15 cellular contexts compared by ENCODE assay signal in genomic region chr1:94047914-94048313, GRCh38.
DNase-seq lines count a peak whose midpoint lies in the region; ATAC-seq, FAIRE-seq and TF ChIP-seq lines count a peak whose summit lies in the region.
"Had no signal": no experiment of that assay in that cellular context is flagged by ENCODE, and none has a peak within 500 bp of the region (broad histone marks: within the 10 kb centered on the region; RNA-seq: fewer than 3 reads in every experiment).

No MANE protein-coding gene starts in this region.

- H3K27ac Mint-ChIP-seq in astrocyte (ENCODE audit: unreplicated experiment) (no peak overlapping the region), progenitor cell of endocrine pancreas (peak overlapping the region; percentile 6)
- H3K27ac Mint-ChIP-seq: activated CD8-positive, alpha-beta T cell treated with anti-CD3 and anti-CD28 coated beads for 36 hours; natural killer cell had no signal

- WGBS in hepatocyte (ENCODE audit: low lambda C conversion rate, missing lambda C conversion rate), result 81% methylated on average over 2 of the region's 2 CpGs
- WGBS in upper lobe of left lung, 2 donors, result 65 to 79% methylated on average over 2 of the region's 2 CpGs

- H3K9me3 Mint-ChIP-seq in astrocyte (ENCODE audit: unreplicated experiment), result no peaks in the 10 kb centered on the region
- no peaks in the 10 kb centered on the region for H3K9me3 Mint-ChIP-seq in progenitor cell of endocrine pancreas (ENCODE audit: low read depth)
- H3K9me3 Mint-ChIP-seq: activated CD8-positive, alpha-beta T cell treated with anti-CD3 and anti-CD28 coated beads for 36 hours; natural killer cell had no signal

- H3K9me2 ChIP-seq in hepatocyte (replicated peaks; ENCODE audit: insufficient read depth), result no peaks in the 10 kb centered on the region

- no peak for TF ChIP-seq EP300 in upper lobe of left lung (IDR thresholded peaks at IDR 0.05)

- peak overlapping the region; percentile 13 for H3K9ac ChIP-seq in astrocyte (ENCODE audit: low read length)

- no peaks in the 10 kb centered on the region for H3K36me3 ChIP-seq in astrocyte (ENCODE audit: insufficient read depth, low read length)
- H3K36me3 ChIP-seq in hepatocyte (replicated peaks; ENCODE audit: insufficient read depth, low read depth), result no peaks in the 10 kb centered on the region
- H3K36me3 ChIP-seq in upper lobe of left lung, result no peaks in the 10 kb centered on the region

- H3K36me3 Mint-ChIP-seq in astrocyte (ENCODE audit: low read depth, unreplicated experiment), result no peaks in the 10 kb centered on the region
- H3K36me3 Mint-ChIP-seq in progenitor cell of endocrine pancreas (ENCODE audit: insufficient read depth), result no peaks in the 10 kb centered on the region
- H3K36me3 Mint-ChIP-seq: natural killer cell had no signal

- H3K4me1 Mint-ChIP-seq in astrocyte (ENCODE audit: low read depth, unreplicated experiment), result peaks cover 8% of the 10 kb centered on the region
- peaks cover 29% of the 10 kb centered on the region for H3K4me1 Mint-ChIP-seq in progenitor cell of endocrine pancreas (ENCODE audit: low read depth)

- no peak for ATAC-seq in upper lobe of left lung (ENCODE audit: low FRiP score in 2 of 2)
- ATAC-seq: activated CD8-positive, alpha-beta T cell treated with anti-CD3 and anti-CD28 coated beads for 36 hours; GM12878; natural killer cell had no signal

- no peaks in the 10 kb centered on the region for H3K9me3 ChIP-seq in astrocyte (ENCODE audit: insufficient read depth, low read depth, low read length)
- no peaks in the 10 kb centered on the region for H3K9me3 ChIP-seq in hepatocyte (ENCODE audit: low read depth)
- H3K9me3 ChIP-seq in upper lobe of left lung, result no peaks in the 10 kb centered on the region

- no peak for DNase-seq in astrocyte (ENCODE audit: low read depth)
- no peak for DNase-seq in hepatocyte (ENCODE audit: low spot score)
- DNase-seq in progenitor cell of endocrine pancreas (ENCODE audit: low spot score, unreplicated experiment), result no peak
- no peak for DNase-seq in upper lobe of left lung
- no peak for DNase-seq in NCI-H1417 (lab: John Stamatoyannopoulos, UW)
- no peak for DNase-seq in KG1 (lab: John Stamatoyannopoulos, UW)
- DNase-seq in activated T-cell treated with anti-CD3 and anti-CD28 coated beads, Interleukin-2, amount 50 U/mL, for 48 hours, result no peak
- DNase-seq: activated CD8-positive, alpha-beta T cell treated with anti-CD3 and anti-CD28 coated beads for 36 hours; activated effector memory CD4-positive, alpha-beta T cell treated with anti-CD3 and anti-CD28 coated beads, Interleukin-2, amount 50 U/mL, for 16 hours; natural killer cell; NCI-H187 treated with DMSO at 0.1 percent for 48 hours; NCI-H69 had no signal

- peaks cover 26% of the 10 kb centered on the region for H3K4me1 ChIP-seq in astrocyte (ENCODE audit: insufficient read depth, low read length)
- peaks cover 15% of the 10 kb centered on the region for H3K4me1 ChIP-seq in hepatocyte (ENCODE audit: insufficient read depth)
- H3K4me1 ChIP-seq in upper lobe of left lung, result peaks cover 42 to 67% (median 48%) of the 10 kb centered on the region in 4 donors

- TF ChIP-seq POLR2A in upper lobe of left lung (IDR thresholded peaks at IDR 0.05), result no peak

- H3K4me3 Mint-ChIP-seq in astrocyte (ENCODE audit: unreplicated experiment) (no peak overlapping the region), progenitor cell of endocrine pancreas (ENCODE audit: low read depth) (no peak overlapping the region)
- H3K4me3 Mint-ChIP-seq: activated CD8-positive, alpha-beta T cell treated with anti-CD3 and anti-CD28 coated beads for 36 hours; natural killer cell had no signal

- H2AFZ ChIP-seq in astrocyte (ENCODE audit: low read depth, low read length) (no peak overlapping the region), hepatocyte (no peak overlapping the region)

- H3K4me3 ChIP-seq in astrocyte (ENCODE audit: insufficient read depth, low read depth, low read length) (no peak overlapping the region), hepatocyte (no peak overlapping the region), upper lobe of left lung (no peak overlapping the region)
- H3K4me3 ChIP-seq: GM12878 had no signal

- no peak for FAIRE-seq in astrocyte (lab: Jason Lieb, UNC)
- FAIRE-seq: GM12878 had no signal

- no peaks in the 10 kb centered on the region for H4K20me1 ChIP-seq in astrocyte (ENCODE audit: insufficient read depth, low read length)
- no peaks in the 10 kb centered on the region for H4K20me1 ChIP-seq in hepatocyte (ENCODE audit: insufficient read depth, poor library complexity, severe bottlenecking)

- H3K4me2 ChIP-seq in astrocyte (ENCODE audit: low read length) (peak overlapping the region; percentile 13), hepatocyte (no peak overlapping the region)

- H3K79me2 ChIP-seq in astrocyte (ENCODE audit: insufficient read depth, low read length) (no peaks in the 10 kb centered on the region), hepatocyte (no peaks in the 10 kb centered on the region)

- H3K27ac ChIP-seq in astrocyte (ENCODE audit: low read depth, low read length) (peak overlapping the region; percentile 59), hepatocyte (peak overlapping the region; percentile 29), upper lobe of left lung (peak overlapping the region; percentile 77 to 93 (median 82))
- H3K27ac ChIP-seq: C4-2B, RWPE1 had no signal

- H3K27me3 ChIP-seq in astrocyte (ENCODE audit: insufficient read depth, low read length), result no peaks in the 10 kb centered on the region
- H3K27me3 ChIP-seq in hepatocyte, result no peaks in the 10 kb centered on the region
- no peaks in the 10 kb centered on the region for H3K27me3 ChIP-seq in upper lobe of left lung

- H3K27me3 Mint-ChIP-seq in astrocyte (ENCODE audit: low read depth, unreplicated experiment) (no peaks in the 10 kb centered on the region), progenitor cell of endocrine pancreas (no peaks in the 10 kb centered on the region)

- TF ChIP-seq CTCF in astrocyte (IDR thresholded peaks at IDR 0.05; ENCODE audit: insufficient read depth, low read depth, low read length) (no peak), hepatocyte (IDR thresholded peaks at IDR 0.05; ENCODE audit: poor library complexity) (no peak), progenitor cell of endocrine pancreas (IDR thresholded peaks at IDR 0.05; ENCODE audit: unreplicated experiment) (no peak), upper lobe of left lung (IDR thresholded peaks at IDR 0.05) (no peak)

Comparison
In these comparisons a context has a peak if more than half of its experiments do, and no peak if none do; other contexts are left out.
1. H3K27ac ChIP-seq: peak in every context shown above with its lines; median percentile 82 in upper lobe of left lung; 59 in astrocyte; 29 in hepatocyte.